ENCODE assay signal across 18 cellular contexts in genomic region chr1:17636612-17637011, GRCh38.
A peak's percentile ranks its signal among the peaks of the same experiment; 100 is the strongest.
DNase-seq lines count a peak whose midpoint lies in the region; ATAC-seq and TF ChIP-seq lines count a peak whose summit lies in the region.
"Had no signal": no experiment of that assay in that cellular context is flagged by ENCODE, and none has a peak within 500 bp of the region (broad histone marks: within the 10 kb centered on the region; RNA-seq: fewer than 3 reads in every experiment).

No MANE protein-coding gene starts in this region.

- H2BK5ac ChIP-seq in mesenchymal stem cell (ENCODE audit: low read depth, low read length, poor library complexity, severe bottlenecking): no peak overlapping the region

- 65% methylated on average over 3 of the region's 3 CpGs for WGBS in mesenchymal stem cell

- peaks cover 63 to 72% of the 10 kb centered on the region in 2 experiments for H3K36me3 ChIP-seq in mesenchymal stem cell (ENCODE audit: control insufficient read depth in 1 of 2, insufficient read depth in 2 of 2, low read depth in 1 of 2, low read length in 2 of 2)

- peak; percentile 53 for DNase-seq in EH (ENCODE audit: low read depth)
- peak; percentile 33 for DNase-seq in NB4 (ENCODE audit: low read depth)
- peak; percentile 43 for DNase-seq in astrocyte of the spinal cord (ENCODE audit: low read depth, low spot score)
- no peak for DNase-seq in mesenchymal stem cell
- DNase-seq in NCI-H69 (lab: John Stamatoyannopoulos, UW): no peak
- no peak for DNase-seq in NCI-H1092 (lab: John Stamatoyannopoulos, UW)
- DNase-seq in T-cell: no peak
- DNase-seq in superior temporal gyrus (ENCODE audit: extremely low spot score): no peak
- DNase-seq: activated CD8-positive, alpha-beta T cell treated with anti-CD3 and anti-CD28 coated beads, Interleukin-2, amount 10 ng/mL, durations not matched to agents 7 days and 5 days; activated T-cell treated with anti-CD3 and anti-CD28 coated beads, Interleukin-2, amount 50 U/mL, for 48 hours; Caco-2; NCI-H2081 treated with DMSO at 0.1 percent for 48 hours; NCI-H526 treated with DMSO at 0.1 percent for 48 hours; sigmoid colon; stimulated activated CD4-positive, alpha-beta T cell treated with anti-CD3 and anti-CD28 coated beads, Interleukin-2, amount 100 ng/mL, for 24 hours had no signal

- H3K14ac ChIP-seq in mesenchymal stem cell (ENCODE audit: low read length in 2 of 2): no peak overlapping the region

- in situ Hi-C loops in astrocyte of the spinal cord (cut with HindIII; ENCODE audit: low sequenced_read_pairs): no loop called here

- no peaks in the 10 kb centered on the region for H3K4me1 Mint-ChIP-seq in T-cell

- H3K27ac Mint-ChIP-seq in T-cell: no peak overlapping the region
- H3K27ac Mint-ChIP-seq: activated CD8-positive, alpha-beta T cell treated with anti-CD3 and anti-CD28 coated beads, Interleukin-2, amount 10 ng/mL, durations not matched to agents 7 days and 5 days had no signal

- H3K4me3 Mint-ChIP-seq in T-cell: no peak overlapping the region
- H3K4me3 Mint-ChIP-seq: activated CD8-positive, alpha-beta T cell treated with anti-CD3 and anti-CD28 coated beads, Interleukin-2, amount 10 ng/mL, durations not matched to agents 7 days and 5 days had no signal

- H3K9me3 Mint-ChIP-seq in T-cell: no peaks in the 10 kb centered on the region
- H3K9me3 Mint-ChIP-seq: activated naive CD4-positive, alpha-beta T cell treated with anti-CD3 and anti-CD28 coated beads, Interleukin-2, amount 50 U/mL, for 72 hours had no signal

- no peak overlapping the region for H4K8ac ChIP-seq in mesenchymal stem cell (ENCODE audit: low read length)

- no peak overlapping the region for H3K27ac ChIP-seq in mesenchymal stem cell (ENCODE audit: low read length, poor library complexity, severe bottlenecking)
- H3K27ac ChIP-seq: lower lobe of right lung, sigmoid colon, SJSA1 had no signal

- H3K9ac ChIP-seq in mesenchymal stem cell (ENCODE audit: low read length): peak overlapping the region; percentile 9

- no peaks in the 10 kb centered on the region for H3K36me3 Mint-ChIP-seq in T-cell
- H3K36me3 Mint-ChIP-seq: activated naive CD4-positive, alpha-beta T cell treated with anti-CD3 and anti-CD28 coated beads, Interleukin-2, amount 50 U/mL, for 72 hours had no signal

- H3K4me3 ChIP-seq in NB4 (ENCODE audit: low read depth, low read length) (no peak overlapping the region), astrocyte of the spinal cord (ENCODE audit: low read depth, low read length) (no peak overlapping the region), mesenchymal stem cell (ENCODE audit: insufficient read depth in 1 of 2, low read depth in 1 of 2, low read length in 2 of 2) (no peak overlapping the region)
- H3K4me3 ChIP-seq: lower lobe of right lung, sigmoid colon, SJSA1 had no signal

- H3K9me3 ChIP-seq in mesenchymal stem cell (ENCODE audit: control insufficient read depth, low read length): no peaks in the 10 kb centered on the region
- H3K9me3 ChIP-seq: Caco-2, lower lobe of right lung, sigmoid colon, SJSA1 had no signal

- no peak overlapping the region for H3K4me2 ChIP-seq in mesenchymal stem cell (ENCODE audit: low read length, poor library complexity, severe bottlenecking)

- H2BK120ac ChIP-seq in mesenchymal stem cell (ENCODE audit: low read depth, low read length): no peak overlapping the region

- no peaks in the 10 kb centered on the region for H3K27me3 ChIP-seq in mesenchymal stem cell (ENCODE audit: control insufficient read depth in 1 of 2, insufficient read depth in 1 of 2, low read length in 2 of 2)
- H3K27me3 ChIP-seq: sigmoid colon, SJSA1 had no signal

- no peak overlapping the region for H4K91ac ChIP-seq in mesenchymal stem cell (ENCODE audit: low read length)

- H3K18ac ChIP-seq in mesenchymal stem cell (ENCODE audit: low read depth in 1 of 2, low read length in 2 of 2): no peak overlapping the region

- no peak for ATAC-seq in T-cell (replicated peaks in 1 of 4)
- ATAC-seq: activated CD8-positive, alpha-beta T cell treated with anti-CD3 and anti-CD28 coated beads, Interleukin-2, amount 10 ng/mL, durations not matched to agents 7 days and 5 days; activated naive CD4-positive, alpha-beta T cell treated with anti-CD3 and anti-CD28 coated beads, Interleukin-2, amount 50 U/mL, for 72 hours had no signal

- H3K79me1 ChIP-seq in mesenchymal stem cell (replicated peaks; ENCODE audit: low read length, poor library complexity, severe bottlenecking): no peaks in the 10 kb centered on the region

- POLR2A ChIA-PET in T-cell (lab: Charles Lee): no interaction called here

- no peak overlapping the region for H3K23ac ChIP-seq in mesenchymal stem cell (ENCODE audit: low read length in 2 of 2)

- peaks cover 25% of the 10 kb centered on the region for H3K4me1 ChIP-seq in mesenchymal stem cell (ENCODE audit: control insufficient read depth, insufficient read depth, low read depth, low read length)

- TF ChIP-seq POLR2A in NB4 (IDR thresholded peaks at IDR 0.05; ENCODE audit: extremely low read depth, insufficient read length): no peak

- no peak overlapping the region for H2BK15ac ChIP-seq in mesenchymal stem cell (ENCODE audit: low read depth, poor library complexity, severe bottlenecking)

- TF ChIP-seq CTCF in NB4 (IDR thresholded peaks at IDR 0.05; ENCODE audit: low read depth, low read length) (no peak), astrocyte of the spinal cord (IDR thresholded peaks at IDR 0.05; ENCODE audit: low read depth, low read length) (no peak)

- H3K27me3 Mint-ChIP-seq in T-cell: peaks cover 0 to 8% of the 10 kb centered on the region in 2 donors

- peak overlapping the region; percentile 22 for H2AK5ac ChIP-seq in mesenchymal stem cell (ENCODE audit: low read length, severe bottlenecking)

- CTCF ChIA-PET in T-cell (lab: Charles Lee): no interaction called here

- H2AFZ ChIP-seq in mesenchymal stem cell (ENCODE audit: low read depth, low read length): no peak overlapping the region

- H2BK12ac ChIP-seq in mesenchymal stem cell (ENCODE audit: low read length in 2 of 2): no peak overlapping the region

- H3K4ac ChIP-seq in mesenchymal stem cell (ENCODE audit: low read depth in 1 of 2, low read length in 2 of 2): no peak overlapping the region

Comparison
In these comparisons a context has a peak if more than half of its experiments do, and no peak if none do; other contexts are left out.
1. DNase-seq: peak in EH (single experiment), NB4 (single experiment) and astrocyte of the spinal cord (single experiment); none in mesenchymal stem cell (single experiment), NCI-H69 (single experiment), NCI-H1092 (single experiment), T-cell (0 of 34) and superior temporal gyrus (single experiment).